10 cellular contexts compared by ENCODE assay signal in the genomic region with DNA sequence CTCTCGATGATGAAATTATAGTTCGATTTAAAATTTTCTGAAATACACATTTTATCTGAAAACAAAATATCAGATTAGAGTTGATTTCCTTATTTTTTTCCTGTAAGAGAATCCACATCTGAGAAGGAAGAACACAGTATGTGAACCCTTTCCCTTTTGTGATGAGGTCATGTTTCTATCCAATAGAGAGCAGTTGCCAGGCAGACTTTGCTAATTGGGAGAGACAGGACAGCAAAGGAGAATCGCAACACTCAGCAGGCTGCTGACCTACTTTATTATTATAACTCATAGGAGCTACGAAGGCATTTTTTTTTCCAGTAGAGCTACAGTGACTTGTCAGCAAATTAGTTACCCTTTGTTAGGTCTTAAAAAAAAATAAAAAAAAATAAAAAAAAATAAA.
DNase-seq lines count a peak whose midpoint lies in the region; ATAC-seq, FAIRE-seq and TF ChIP-seq lines count a peak whose summit lies in the region.
"Had no signal": no experiment of that assay in that cellular context is flagged by ENCODE, and none has a peak within 500 bp of the region (broad histone marks: within the 10 kb centered on the region; RNA-seq: fewer than 3 reads in every experiment).

No MANE protein-coding gene starts in this region.

- no peaks in the 10 kb centered on the region for H3K27me3 ChIP-seq in adrenal gland
- no peaks in the 10 kb centered on the region for H3K27me3 ChIP-seq in lower lobe of right lung (ENCODE audit: low read depth)
- no peaks in the 10 kb centered on the region for H3K27me3 ChIP-seq in foreskin keratinocyte

- H3K4me1 ChIP-seq in adrenal gland (replicated peaks in 1 of 2): no peaks in the 10 kb centered on the region
- H3K4me1 ChIP-seq in lower lobe of right lung: no peaks in the 10 kb centered on the region
- no peaks in the 10 kb centered on the region for H3K4me1 ChIP-seq in foreskin keratinocyte

- 36 to 40% (median 39%) methylated on average over 4 of the region's 4 CpGs for WGBS in adrenal gland, 4 donors

- no peaks in the 10 kb centered on the region for H3K9me3 ChIP-seq in adrenal gland (replicated peaks in 1 of 3)
- H3K9me3 ChIP-seq in lower lobe of right lung: no peaks in the 10 kb centered on the region

- TF ChIP-seq POLR2A in adrenal gland (IDR thresholded peaks at IDR 0.05): no peak

- H3K27ac ChIP-seq in adrenal gland (no peak overlapping the region), lower lobe of right lung (no peak overlapping the region), foreskin keratinocyte (no peak overlapping the region)
- H3K27ac ChIP-seq: PC-9 had no signal

- peak; percentile 47 for FAIRE-seq in G401.6 (lab: Jason Lieb, UNC)

- H3K4me3 Mint-ChIP-seq in activated T-helper 2 cell treated with anti-CD3 and anti-CD28 coated beads, Interferon-gamma antibody, Interleukin-2, Interleukin-4, amounts not matched to agents 10 μg/mL and 5 μg/mL and 100 μg/mL, durations not matched to agents 14 hours and 24 hours and 36 hours (ENCODE audit: low read depth): no peak overlapping the region
- no peak overlapping the region for H3K4me3 Mint-ChIP-seq in activated CD8-positive, alpha-beta T cell treated with anti-CD3 and anti-CD28 coated beads for 36 hours
- H3K4me3 Mint-ChIP-seq: brain had no signal

- H3K27me3 Mint-ChIP-seq in activated T-helper 2 cell treated with anti-CD3 and anti-CD28 coated beads, Interferon-gamma antibody, Interleukin-2, Interleukin-4, amounts not matched to agents 10 μg/mL and 5 μg/mL and 100 μg/mL, durations not matched to agents 14 hours and 24 hours and 36 hours (ENCODE audit: low read depth): no peaks in the 10 kb centered on the region
- H3K27me3 Mint-ChIP-seq in activated CD8-positive, alpha-beta T cell treated with anti-CD3 and anti-CD28 coated beads for 36 hours: no peaks in the 10 kb centered on the region
- H3K27me3 Mint-ChIP-seq: brain had no signal

- DNase-seq in HPDE6-E6E7 (ENCODE audit: extremely low spot score) (peak; percentile 3), adrenal gland (peak; percentile 37 to 76 (median 62)), lower lobe of right lung (no peak), foreskin keratinocyte (no peak)
- DNase-seq in activated T-helper 2 cell treated with anti-CD3 and anti-CD28 coated beads, Interferon-gamma antibody, Interleukin-2, Interleukin-4, amounts not matched to agents 10 μg/mL and 5 μg/mL and 100 μg/mL, durations not matched to agents 14 hours and 24 hours and 36 hours (ENCODE audit: low spot score): no peak
- DNase-seq in activated CD8-positive, alpha-beta T cell treated with anti-CD3 and anti-CD28 coated beads for 36 hours: no peak

- ATAC-seq in lower lobe of right lung (peak; percentile 50 to 60), foreskin keratinocyte (no peak), GM21786 (IDR thresholded peaks at IDR 0.05; ENCODE audit: unreplicated experiment) (no peak)
- ATAC-seq in activated CD8-positive, alpha-beta T cell treated with anti-CD3 and anti-CD28 coated beads for 36 hours: no peak

- peak overlapping the region in 1 of 4 donors; percentile 21 for H3K4me3 ChIP-seq in adrenal gland
- no peak overlapping the region for H3K4me3 ChIP-seq in lower lobe of right lung
- H3K4me3 ChIP-seq: PC-9 had no signal

- peaks cover 23% of the 10 kb centered on the region for H3K9me3 Mint-ChIP-seq in activated T-helper 2 cell treated with anti-CD3 and anti-CD28 coated beads, Interferon-gamma antibody, Interleukin-2, Interleukin-4, amounts not matched to agents 10 μg/mL and 5 μg/mL and 100 μg/mL, durations not matched to agents 14 hours and 24 hours and 36 hours
- H3K9me3 Mint-ChIP-seq in activated CD8-positive, alpha-beta T cell treated with anti-CD3 and anti-CD28 coated beads for 36 hours: peaks cover 16% of the 10 kb centered on the region
- H3K9me3 Mint-ChIP-seq: brain had no signal

- no peak overlapping the region for H3K27ac Mint-ChIP-seq in activated T-helper 2 cell treated with anti-CD3 and anti-CD28 coated beads, Interferon-gamma antibody, Interleukin-2, Interleukin-4, amounts not matched to agents 10 μg/mL and 5 μg/mL and 100 μg/mL, durations not matched to agents 14 hours and 24 hours and 36 hours
- H3K27ac Mint-ChIP-seq in activated CD8-positive, alpha-beta T cell treated with anti-CD3 and anti-CD28 coated beads for 36 hours: no peak overlapping the region

- no peaks in the 10 kb centered on the region for H3K36me3 ChIP-seq in adrenal gland (replicated peaks in 1 of 2)
- no peaks in the 10 kb centered on the region for H3K36me3 ChIP-seq in lower lobe of right lung

- intact Hi-C loops in adrenal gland (cut with DNase I): no loop called here
- intact Hi-C loops in lower lobe of right lung (cut with DNase I): no loop called here
- intact Hi-C loops in activated T-helper 2 cell treated with anti-CD3 and anti-CD28 coated beads, Interferon-gamma antibody, Interleukin-2, Interleukin-4, amounts not matched to agents 10 μg/mL and 5 μg/mL and 100 μg/mL, durations not matched to agents 14 hours and 24 hours and 36 hours (cut with micrococcal nuclease): no loop called here
- intact Hi-C loops in activated CD8-positive, alpha-beta T cell treated with anti-CD3 and anti-CD28 coated beads for 36 hours (cut with micrococcal nuclease): no loop called here

- CTCF ChIA-PET in activated CD8-positive, alpha-beta T cell treated with anti-CD3 and anti-CD28 coated beads for 36 hours (lab: Charles Lee): no interaction called here

- H3K4me1 Mint-ChIP-seq in activated T-helper 2 cell treated with anti-CD3 and anti-CD28 coated beads, Interferon-gamma antibody, Interleukin-2, Interleukin-4, amounts not matched to agents 10 μg/mL and 5 μg/mL and 100 μg/mL, durations not matched to agents 14 hours and 24 hours and 36 hours (ENCODE audit: low read depth): no peaks in the 10 kb centered on the region
- H3K4me1 Mint-ChIP-seq in activated CD8-positive, alpha-beta T cell treated with anti-CD3 and anti-CD28 coated beads for 36 hours (ENCODE audit: low read depth): no peaks in the 10 kb centered on the region

- H3K36me3 Mint-ChIP-seq in activated T-helper 2 cell treated with anti-CD3 and anti-CD28 coated beads, Interferon-gamma antibody, Interleukin-2, Interleukin-4, amounts not matched to agents 10 μg/mL and 5 μg/mL and 100 μg/mL, durations not matched to agents 14 hours and 24 hours and 36 hours (ENCODE audit: low read depth): no peaks in the 10 kb centered on the region
- H3K36me3 Mint-ChIP-seq in activated CD8-positive, alpha-beta T cell treated with anti-CD3 and anti-CD28 coated beads for 36 hours (ENCODE audit: low read depth): no peaks in the 10 kb centered on the region
- H3K36me3 Mint-ChIP-seq: brain had no signal

- POLR2A ChIA-PET in activated CD8-positive, alpha-beta T cell treated with anti-CD3 and anti-CD28 coated beads for 36 hours (lab: Charles Lee): no interaction called here

- TF ChIP-seq CTCF in adrenal gland (IDR thresholded peaks at IDR 0.05): no peak
- no peak for TF ChIP-seq CTCF in lower lobe of right lung (IDR thresholded peaks at IDR 0.05)
- no peak for TF ChIP-seq CTCF in foreskin keratinocyte (conservative IDR thresholded peaks at IDR 0.05)
- TF ChIP-seq CTCF in activated CD8-positive, alpha-beta T cell treated with anti-CD3 and anti-CD28 coated beads for 36 hours (IDR thresholded peaks at IDR 0.05): no peak

Comparison
In these comparisons a context has a peak if more than half of its experiments do, and no peak if none do; other contexts are left out.
1. DNase-seq: peak in HPDE6-E6E7 (single experiment) and adrenal gland (7 of 7); none in lower lobe of right lung (single experiment), foreskin keratinocyte (0 of 2), activated T-helper 2 cell treated with anti-CD3 and anti-CD28 coated beads, Interferon-gamma antibody, Interleukin-2, Interleukin-4, amounts not matched to agents 10 μg/mL and 5 μg/mL and 100 μg/mL, durations not matched to agents 14 hours and 24 hours and 36 hours (single experiment) and activated CD8-positive, alpha-beta T cell treated with anti-CD3 and anti-CD28 coated beads for 36 hours (single experiment).
2. ATAC-seq: peak in lower lobe of right lung (2 of 2); none in foreskin keratinocyte (single experiment), activated CD8-positive, alpha-beta T cell treated with anti-CD3 and anti-CD28 coated beads for 36 hours (single experiment) and GM21786 (single experiment).